ENCODE assay signal across 8 cellular contexts in the genomic region with DNA sequence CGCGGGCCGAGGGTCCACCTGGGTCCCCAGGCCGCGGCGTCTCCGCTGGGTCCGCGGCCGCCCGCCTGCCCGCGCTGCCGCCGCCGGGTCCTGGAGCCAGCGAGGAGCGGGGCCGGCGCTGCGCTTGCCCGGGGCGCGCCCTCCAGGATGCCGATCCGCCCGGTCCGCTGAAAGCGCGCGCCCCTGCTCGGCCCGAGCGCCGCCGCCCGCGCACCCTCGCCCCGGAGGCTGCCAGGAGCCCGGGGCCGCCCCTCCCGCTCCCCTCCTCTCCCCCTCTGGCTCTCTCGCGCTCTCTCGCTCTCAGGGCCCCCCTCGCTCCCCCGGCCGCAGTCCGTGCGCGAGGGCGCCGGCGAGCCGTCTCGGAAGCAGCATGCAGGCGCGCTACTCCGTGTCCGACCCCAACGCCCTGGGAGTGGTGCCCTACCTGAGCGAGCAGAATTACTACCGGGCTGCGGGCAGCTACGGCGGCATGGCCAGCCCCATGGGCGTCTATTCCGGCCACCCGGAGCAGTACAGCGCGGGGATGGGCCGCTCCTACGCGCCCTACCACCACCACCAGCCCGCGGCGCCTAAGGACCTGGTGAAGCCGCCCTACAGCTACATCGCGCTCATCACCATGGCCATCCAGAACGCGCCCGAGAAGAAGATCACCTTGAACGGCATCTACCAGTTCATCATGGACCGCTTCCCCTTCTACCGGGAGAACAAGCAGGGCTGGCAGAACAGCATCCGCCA. TPM values are rescaled to one million over a fixed set of nuclear protein-coding genes. Genes with fewer than 3 reads are reported as not detected.
A peak's percentile ranks its signal among the peaks of the same experiment; 100 is the strongest.
DNase-seq lines count a peak whose midpoint lies in the region; ATAC-seq and TF ChIP-seq lines count a peak whose summit lies in the region.

No MANE protein-coding gene starts in this region.

- peak; percentile 9 for DNase-seq in NCI-H1105 treated with DMSO at 0.1 percent for 48 hours (lab: John Stamatoyannopoulos, UW)
- DNase-seq in NCI-H1105 (lab: John Stamatoyannopoulos, UW), result no peak
- peak; percentile 88 for DNase-seq in astrocyte of the spinal cord (ENCODE audit: low read depth, low spot score)
- no peak for DNase-seq in testis
- no peak for DNase-seq in DMS53 treated with DMSO at 0.1 percent for 48 hours (lab: John Stamatoyannopoulos, UW; ENCODE audit: unreplicated experiment)
- no peak for DNase-seq in PC-9

- no peak overlapping the region for H3K9ac ChIP-seq in iPS-18a (ENCODE audit: low read length)

- no peaks in the 10 kb centered on the region for H3F3A ChIP-seq in PC-9 (ENCODE audit: insufficient read depth, low read depth)

- H3K4me3 ChIP-seq in astrocyte of the spinal cord (ENCODE audit: low read depth, low read length) (peak overlapping the region; percentile 99), iPS-18a (ENCODE audit: low read length) (peak overlapping the region; percentile 36), testis (peak overlapping the region; percentile 54 to 71), PC-9 (no peak overlapping the region)

- no peak for TF ChIP-seq CTCF in astrocyte of the spinal cord (IDR thresholded peaks at IDR 0.05; ENCODE audit: low read depth, low read length)
- TF ChIP-seq CTCF in testis (IDR thresholded peaks at IDR 0.05), result no peak
- no peak for TF ChIP-seq CTCF in PC-9 (conservative IDR thresholded peaks at IDR 0.05)

- H3K27me3 ChIP-seq in iPS-18a (ENCODE audit: control insufficient read depth, insufficient read depth, low read length) (peaks cover 97% of the 10 kb centered on the region), testis (no peaks in the 10 kb centered on the region), PC-9 (ENCODE audit: insufficient read depth, low read depth) (peaks cover 56% of the 10 kb centered on the region)

- no peak overlapping the region for H3K4me2 ChIP-seq in PC-9

- H3K4me1 ChIP-seq in iPS-18a (ENCODE audit: control insufficient read depth, low read depth, low read length), result peaks cover 17% of the 10 kb centered on the region
- peaks cover 5% of the 10 kb centered on the region for H3K4me1 ChIP-seq in testis
- H3K4me1 ChIP-seq in PC-9 (replicated peaks; ENCODE audit: insufficient read depth), result no peaks in the 10 kb centered on the region

- no peak overlapping the region for H2AFZ ChIP-seq in PC-9

- no peaks in the 10 kb centered on the region for H4K20me1 ChIP-seq in PC-9 (ENCODE audit: insufficient read depth)

- POLR2A ChIA-PET in PC-9 (lab: Charles Lee; ENCODE audit: unreplicated experiment), result no interaction called here

- in situ Hi-C loops in astrocyte of the spinal cord (cut with HindIII; ENCODE audit: low sequenced_read_pairs), result loop anchor here (25.0 kb wide), 1 partner anchor 495 kb away; no protein-coding TSS in a partner anchor

- H3K27ac ChIP-seq in iPS-18a (ENCODE audit: low read length) (no peak overlapping the region), testis (peak overlapping the region; percentile 79 to 82), PC-9 (no peak overlapping the region)

- no TSS peak for BruUV-seq in PC-9 (replicated peaks; lab: Mats Ljungman, UMichigan)

- intact Hi-C loops in testis (cut with DNase I; ENCODE audit: low total_unique reads) (loop anchor here (5.0 kb wide), 1 partner anchor 490 kb away; no protein-coding TSS in a partner anchor), PC-9 (cut with micrococcal nuclease; ENCODE audit: unreplicated experiment) (loop anchor here (10.0 kb wide), 1 partner anchor 638 kb away; no protein-coding TSS in a partner anchor)

- no peak for TF ChIP-seq POLR2A in testis (IDR thresholded peaks at IDR 0.05)

- WGBS in testis, 2 donors, result 2% methylated on average over 77 of the region's 88 CpGs; no CpG with 5 or more reads in 1 of the 2 donors

- no peaks in the 10 kb centered on the region for H3K79me2 ChIP-seq in PC-9 (ENCODE audit: low read depth)

- no peaks in the 10 kb centered on the region for H3K9me2 ChIP-seq in PC-9 (ENCODE audit: insufficient read depth)

- H3K9me3 ChIP-seq in iPS-18a (ENCODE audit: control insufficient read depth, low read depth, low read length), result no peaks in the 10 kb centered on the region
- H3K9me3 ChIP-seq in testis, result no peaks in the 10 kb centered on the region
- no peaks in the 10 kb centered on the region for H3K9me3 ChIP-seq in PC-9 (ENCODE audit: insufficient read depth, low read depth)

- no peaks in the 10 kb centered on the region for H3K36me3 ChIP-seq in iPS-18a (ENCODE audit: control insufficient read depth, low read depth, low read length)
- no peaks in the 10 kb centered on the region for H3K36me3 ChIP-seq in testis (ENCODE audit: low read depth, missing control alignments)
- no peaks in the 10 kb centered on the region for H3K36me3 ChIP-seq in PC-9 (ENCODE audit: low read depth)

- CTCF ChIA-PET in PC-9 (lab: Charles Lee), result no interaction called here

- ATAC-seq in HG02571 (IDR thresholded peaks at IDR 0.05; ENCODE audit: unreplicated experiment), result no peak

RNA-seq across cellular contexts. Expression of a gene that starts 0.5 kb away (rescaled TPM):
- total RNA-seq in testis (10 to 100 TPM in 1 of 2 donors, 1 to 10 TPM in 1; 7.6 to 11.2 TPM), PC-9 (2021) (not detected in 2 replicates)
- 3.9 TPM for polyA plus RNA-seq in testis (ENCODE audit: insufficient read depth, low read depth, low replicate concordance)

RNA-seq across cellular contexts. Expression of a gene that starts 11.2 kb away (rescaled TPM):
- total RNA-seq in testis (1 to 10 TPM; 4.6 to 5.9 TPM), PC-9 (2021) (not detected in 2 replicates)
- polyA plus RNA-seq in testis (ENCODE audit: insufficient read depth, low read depth, low replicate concordance), result 1.4 TPM

RNA-seq across cellular contexts. Expression of a gene that starts 12.1 kb away (rescaled TPM):
- total RNA-seq in testis (10 to 100 TPM; 45.0 to 55.6 TPM), PC-9 (2021) (23.4 and 25.7 TPM in 2 replicates)
- 42.2 TPM for polyA plus RNA-seq in testis (ENCODE audit: insufficient read depth, low read depth, low replicate concordance)

RNA-seq across cellular contexts. Expression of a gene that starts 56.8 kb away (rescaled TPM):
- total RNA-seq in testis, result 1 to 10 TPM; 2.0 to 2.8 TPM
- 0.91 TPM for polyA plus RNA-seq in testis (ENCODE audit: insufficient read depth, low read depth, low replicate concordance)
- total RNA-seq in PC-9 (2021), result not detected in 2 replicates

Comparison
In these comparisons a context has a peak if more than half of its experiments do, and no peak if none do; other contexts are left out.
1. DNase-seq: peak in NCI-H1105 treated with DMSO at 0.1 percent for 48 hours (single experiment) and astrocyte of the spinal cord (single experiment); none in NCI-H1105 (single experiment), testis (single experiment), DMS53 treated with DMSO at 0.1 percent for 48 hours (single experiment) and PC-9 (0 of 2).
2. H3K27ac ChIP-seq: peak in testis (2 of 2); none in iPS-18a (single experiment) and PC-9 (single experiment).